ENCODE assay signal across 1 cellular context in genomic region chr11:69155302-69156198, GRCh38.
TF ChIP-seq lines count a peak whose summit lies in the region.

Gene SMIM38 (plus strand): TSS chr11:69155935. CDS start chr11:69157847, 1,912 bp downstream.

TF ChIP-seq in GM12878, 131 proteins besides CTCF, POLR2A, EP300 and RAD21 (continued from another document):
- peak; percentile 54 for TF ChIP-seq SPI1 (IDR thresholded peaks at IDR 0.05; ENCODE audit: borderline replicate concordance, insufficient read depth, low read depth, low read length)
- peak; percentile 35; the same call in 1 of the 2 replicates for TF ChIP-seq JUNB (IDR thresholded peaks at IDR 0.05)
TF ChIP-seq in GM12878: peak in this region for 32.
